Comparison of ENCODE assay signal across 1 cellular context in genomic region chr1:154627247-154628121, GRCh38.
TF ChIP-seq lines count a peak whose summit lies in the region.

No MANE protein-coding gene starts in this region.

TF ChIP-seq in HepG2, 621 proteins besides CTCF, POLR2A, EP300 and RAD21 (continued from another document and continues in another):
- TF ChIP-seq MLXIP (CRISPR knock-in tag; IDR thresholded peaks at IDR 0.05; ENCODE audit: borderline replicate concordance) (no peak), DZIP1 (CRISPR knock-in tag; IDR thresholded peaks at IDR 0.05) (0 out of 2 replicates have a peak, but pooled peaks have one; percentile 58), AHR (CRISPR knock-in tag; IDR thresholded peaks at IDR 0.05) (no peak), SMAD9 (CRISPR knock-in tag; IDR thresholded peaks at IDR 0.05) (no peak), SKIL (CRISPR knock-in tag; IDR thresholded peaks at IDR 0.05; ENCODE audit: borderline replicate concordance) (no peak), ZNF557 (CRISPR knock-in tag; IDR thresholded peaks at IDR 0.05) (no peak), CBX1 (IDR thresholded peaks at IDR 0.05; ENCODE audit: low read depth) (no peak), KDM5A (IDR thresholded peaks at IDR 0.05; ENCODE audit: borderline replicate concordance, low read length) (peak; percentile 96), ZFP91 (CRISPR knock-in tag; IDR thresholded peaks at IDR 0.05; ENCODE audit: borderline replicate concordance) (peak; percentile 54; the same call in 1 of the 2 replicates), ZNF652 (CRISPR knock-in tag; IDR thresholded peaks at IDR 0.05; ENCODE audit: borderline replicate concordance, low read depth) (no peak), ZNF263 (CRISPR knock-in tag; IDR thresholded peaks at IDR 0.05) (no peak; the same call in 1 of the 2 replicates), BRD4 (CRISPR knock-in tag; IDR thresholded peaks at IDR 0.05) (no peak), KDM4B (CRISPR knock-in tag; IDR thresholded peaks at IDR 0.05) (no peak; the same call in 1 of the 2 replicates), CHCHD3 (CRISPR knock-in tag; IDR thresholded peaks at IDR 0.05) (no peak), ATF1 (CRISPR knock-in tag; IDR thresholded peaks at IDR 0.05) (peak; percentile 98), SMAD1 (CRISPR knock-in tag; IDR thresholded peaks at IDR 0.05; ENCODE audit: borderline replicate concordance, low read depth) (peak; percentile 29; the same call in 1 of the 2 replicates), SPEN (CRISPR knock-in tag; IDR thresholded peaks at IDR 0.05; ENCODE audit: low read depth) (peak; percentile 84), RORA (CRISPR knock-in tag; IDR thresholded peaks at IDR 0.05) (no peak), EED (CRISPR knock-in tag; IDR thresholded peaks at IDR 0.05) (no peak), FUBP1 (CRISPR knock-in tag; IDR thresholded peaks at IDR 0.05; ENCODE audit: borderline replicate concordance) (no peak), PBX3 (CRISPR knock-in tag; IDR thresholded peaks at IDR 0.05; ENCODE audit: borderline replicate concordance) (no peak), ZNF12 (CRISPR knock-in tag; IDR thresholded peaks at IDR 0.05) (0 out of 2 replicates have a peak, but pooled peaks have one; percentile 24), ZNF276 (CRISPR knock-in tag; IDR thresholded peaks at IDR 0.05; ENCODE audit: low read depth) (peak; percentile 68; the same call in 1 of the 2 replicates), ZNF780A (CRISPR knock-in tag; IDR thresholded peaks at IDR 0.05) (no peak), FOXA3 (CRISPR knock-in tag; IDR thresholded peaks at IDR 0.05) (peak; percentile 36), RBAK (CRISPR knock-in tag; IDR thresholded peaks at IDR 0.05) (no peak), FOSL1 (CRISPR knock-in tag; IDR thresholded peaks at IDR 0.05; ENCODE audit: borderline replicate concordance) (no peak), MZF1 (CRISPR knock-in tag; IDR thresholded peaks at IDR 0.05; ENCODE audit: borderline replicate concordance) (no peak), REPIN1 (CRISPR knock-in tag; IDR thresholded peaks at IDR 0.05; ENCODE audit: borderline replicate concordance, low read depth) (no peak), SIN3B (IDR thresholded peaks at IDR 0.05; ENCODE audit: low read length) (peak; percentile 70), GABPA (IDR thresholded peaks at IDR 0.05; ENCODE audit: low read depth, low read length) (no peak), GABPA (CRISPR knock-in tag; IDR thresholded peaks at IDR 0.05; ENCODE audit: low read depth) (peak; percentile 54; the same call in 1 of the 2 replicates), ZNF136 (CRISPR knock-in tag; IDR thresholded peaks at IDR 0.05; ENCODE audit: low read depth) (no peak), SP2 (CRISPR knock-in tag; IDR thresholded peaks at IDR 0.05) (no peak), ZNF383 (CRISPR knock-in tag; IDR thresholded peaks at IDR 0.05; ENCODE audit: borderline replicate concordance) (0 out of 2 replicates have a peak, but pooled peaks have one; percentile 62), NCOR1 (IDR thresholded peaks at IDR 0.05; ENCODE audit: borderline replicate concordance, low read length) (peak; percentile 54; the same call in 1 of the 2 replicates), PBX2 (CRISPR knock-in tag; IDR thresholded peaks at IDR 0.05) (no peak), GRHL1 (CRISPR knock-in tag; conservative IDR thresholded peaks at IDR 0.05) (no peak), STAT6 (CRISPR knock-in tag; IDR thresholded peaks at IDR 0.05; ENCODE audit: borderline replicate concordance) (0 out of 2 replicates have a peak, but pooled peaks have one; percentile 12), MXD4 (CRISPR knock-in tag; IDR thresholded peaks at IDR 0.05) (peak; percentile 38; the same call in 1 of the 2 replicates), ZMYM3 (CRISPR knock-in tag; IDR thresholded peaks at IDR 0.05) (0 out of 2 replicates have a peak, but pooled peaks have one; percentile 4)
